ENCODE assay signal across 2 cellular contexts in genomic region chr19:11242864-11243797, GRCh38.
A peak's percentile ranks its signal among the peaks of the same experiment; 100 is the strongest.
TF ChIP-seq lines count a peak whose summit lies in the region.

No MANE protein-coding gene starts in this region.

TF ChIP-seq in A549, 52 proteins besides CTCF, POLR2A, EP300 and RAD21:
- TF ChIP-seq REST (IDR thresholded peaks at IDR 0.05), result no peak
- TF ChIP-seq MAFK (IDR thresholded peaks at IDR 0.05; ENCODE audit: partially characterized antibody), result peak; percentile 84
- peak; percentile 69 for TF ChIP-seq SMC3 (IDR thresholded peaks at IDR 0.05)
- no peak for TF ChIP-seq HOXA7 (CRISPR knock-in tag; IDR thresholded peaks at IDR 0.05)

TF ChIP-seq in WTC11, 78 proteins besides CTCF, POLR2A, EP300 and RAD21:
- TF ChIP-seq, protein P1, sequence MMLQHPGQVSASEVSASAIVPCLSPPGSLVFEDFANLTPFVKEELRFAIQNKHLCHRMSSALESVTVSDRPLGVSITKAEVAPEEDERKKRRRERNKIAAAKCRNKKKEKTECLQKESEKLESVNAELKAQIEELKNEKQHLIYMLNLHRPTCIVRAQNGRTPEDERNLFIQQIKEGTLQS (CRISPR knock-in tag; conservative IDR thresholded peaks at IDR 0.05), result no peak
- TF ChIP-seq SP1 (CRISPR knock-in tag; conservative IDR thresholded peaks at IDR 0.05), result peak; percentile 77
- TF ChIP-seq, protein P2, sequence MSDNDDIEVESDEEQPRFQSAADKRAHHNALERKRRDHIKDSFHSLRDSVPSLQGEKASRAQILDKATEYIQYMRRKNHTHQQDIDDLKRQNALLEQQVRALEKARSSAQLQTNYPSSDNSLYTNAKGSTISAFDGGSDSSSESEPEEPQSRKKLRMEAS (CRISPR knock-in tag; IDR thresholded peaks at IDR 0.05), result 0 out of 2 replicates have a peak, but pooled peaks have one; percentile 36
TF ChIP-seq in WTC11: peak in this region for 2.
